Comparison of ENCODE assay signal across 9 cellular contexts in genomic region chr9:120926397-120926928, GRCh38. TPM values are rescaled to one million over a fixed set of nuclear protein-coding genes. Genes with fewer than 3 reads are reported as not detected.
DNase-seq lines count a peak whose midpoint lies in the region; ATAC-seq and TF ChIP-seq lines count a peak whose summit lies in the region.
"Had no signal": no experiment of that assay in that cellular context is flagged by ENCODE, and none has a peak within 500 bp of the region (broad histone marks: within the 10 kb centered on the region; RNA-seq: fewer than 3 reads in every experiment).

Gene TRAF1, minus strand, starts transcription at chr9:120926796. Its CDS starts 721 bp downstream, at chr9:120926075.

- peak within 1 kb of the TSS; percentile 83 to 97 (median 95) for H3K4me3 Mint-ChIP-seq in CD4-positive, alpha-beta memory T cell
- H3K4me3 Mint-ChIP-seq in activated naive CD8-positive, alpha-beta T cell treated with anti-CD3 and anti-CD28 coated beads, Interleukin-2, amount 50 U/mL, for 24 hours = peak within 1 kb of the TSS; percentile 90

- peak within 1 kb of the TSS; percentile 91 to 99 (median 98) for H3K27ac Mint-ChIP-seq in CD4-positive, alpha-beta memory T cell
- H3K27ac Mint-ChIP-seq in activated naive CD8-positive, alpha-beta T cell treated with anti-CD3 and anti-CD28 coated beads, Interleukin-2, amount 50 U/mL, for 24 hours = peak within 1 kb of the TSS; percentile 95

- peaks cover 52 to 92% (median 70%) of the 10 kb centered on the region in 4 donors for H3K4me1 Mint-ChIP-seq in CD4-positive, alpha-beta memory T cell
- H3K4me1 Mint-ChIP-seq in activated naive CD8-positive, alpha-beta T cell treated with anti-CD3 and anti-CD28 coated beads, Interleukin-2, amount 50 U/mL, for 24 hours = peaks cover 73% of the 10 kb centered on the region

- peaks cover 33 to 54% of the 10 kb centered on the region in 2 donors for H3K36me3 Mint-ChIP-seq in CD4-positive, alpha-beta memory T cell
- H3K36me3 Mint-ChIP-seq in activated naive CD8-positive, alpha-beta T cell treated with anti-CD3 and anti-CD28 coated beads, Interleukin-2, amount 50 U/mL, for 24 hours (ENCODE audit: low read depth) = peaks cover 52% of the 10 kb centered on the region

- H3K4me2 ChIP-seq in osteoblast (ENCODE audit: insufficient read depth, low read length) = peak within 1 kb of the TSS; percentile 50

- no peak for TF ChIP-seq POLR2A in prostate gland (IDR thresholded peaks at IDR 0.05)

- intact Hi-C loops in CD4-positive, alpha-beta memory T cell (cut with micrococcal nuclease) = loop anchor here (1.0 to 2.0 kb wide), 4 partner anchors 10 to 50 kb away; no protein-coding TSS in a partner anchor
- intact Hi-C loops in prostate gland (cut with DNase I) = loop anchor here (10.0 kb wide), 2 partner anchors 212 to 358 kb away; partner anchors contain the start of gene MEGF9

- no peaks in the 10 kb centered on the region for H3K27me3 ChIP-seq in CD4-positive, alpha-beta memory T cell (ENCODE audit: insufficient read depth, low read length)
- H3K27me3 ChIP-seq in osteoblast (ENCODE audit: insufficient read depth, low read length) = no peaks in the 10 kb centered on the region
- H3K27me3 ChIP-seq in prostate gland (replicated peaks; ENCODE audit: insufficient read depth) = no peaks in the 10 kb centered on the region

- WGBS in prostate gland = 81% methylated on average over 6 of the region's 6 CpGs

- peak; percentile 16 for ATAC-seq in GM21381 (IDR thresholded peaks at IDR 0.05; ENCODE audit: unreplicated experiment)
- ATAC-seq in activated naive CD8-positive, alpha-beta T cell treated with anti-CD3 and anti-CD28 coated beads, Interleukin-2, amount 50 U/mL, for 24 hours = peak; percentile 13
- ATAC-seq: HCT116 had no signal

- H3K27me3 Mint-ChIP-seq in CD4-positive, alpha-beta memory T cell = no peaks in the 10 kb centered on the region
- no peaks in the 10 kb centered on the region for H3K27me3 Mint-ChIP-seq in activated naive CD8-positive, alpha-beta T cell treated with anti-CD3 and anti-CD28 coated beads, Interleukin-2, amount 50 U/mL, for 24 hours

- no peaks in the 10 kb centered on the region for H4K20me1 ChIP-seq in osteoblast (ENCODE audit: insufficient read depth, low read length)

- POLR2A ChIA-PET in CD4-positive, alpha-beta memory T cell (lab: Charles Lee; ENCODE audit: partially characterized antibody) = interaction anchor here (1.4 to 74.5 kb wide), 4 partner anchors 13 to 133 kb away, joined by 6 to 5577 read pairs (median 2863); partner anchors contain the start of genes FBXW2, PHF19, PSMD5 and TRAF1

- H3K79me2 ChIP-seq in osteoblast (ENCODE audit: insufficient read depth, low read length) = no peaks in the 10 kb centered on the region

- peaks cover 84% of the 10 kb centered on the region for H3K4me1 ChIP-seq in CD4-positive, alpha-beta memory T cell (ENCODE audit: insufficient read depth, low read length)
- H3K4me1 ChIP-seq in osteoblast (ENCODE audit: insufficient read depth, low read length) = peaks cover 26% of the 10 kb centered on the region
- no peaks in the 10 kb centered on the region for H3K4me1 ChIP-seq in prostate gland (replicated peaks)

- H3K9me3 ChIP-seq in CD4-positive, alpha-beta memory T cell (ENCODE audit: control insufficient read depth in 1 of 2, low read length in 2 of 2) = no peaks in the 10 kb centered on the region
- H3K9me3 ChIP-seq in KOPT-K1 (ENCODE audit: insufficient read depth, low read length, poor library complexity, severe bottlenecking) (no peaks in the 10 kb centered on the region), osteoblast (ENCODE audit: low read depth, low read length) (no peaks in the 10 kb centered on the region), prostate gland (no peaks in the 10 kb centered on the region)

- H3K36me3 ChIP-seq in CD4-positive, alpha-beta memory T cell (ENCODE audit: insufficient read depth, low read length) = no peaks in the 10 kb centered on the region
- H3K36me3 ChIP-seq in KOPT-K1 (ENCODE audit: insufficient read depth, low read length) (no peaks in the 10 kb centered on the region), osteoblast (ENCODE audit: insufficient read depth, low read length) (no peaks in the 10 kb centered on the region), prostate gland (no peaks in the 10 kb centered on the region)

- peak within 1 kb of the TSS; percentile 85 for H2AFZ ChIP-seq in osteoblast (ENCODE audit: low read length)

- CTCF ChIA-PET in CD4-positive, alpha-beta memory T cell (lab: Charles Lee; ENCODE audit: partially characterized antibody) = interaction anchor here (0.7 to 2.8 kb wide), 14 partner anchors 10 to 80 kb away, joined by 3 to 17 read pairs (median 3); no protein-coding TSS in a partner anchor

- peak in 2 of 5 donors; percentile 52 to 78 for DNase-seq in CD4-positive, alpha-beta memory T cell
- no peak for DNase-seq in activated naive CD8-positive, alpha-beta T cell treated with anti-CD3 and anti-CD28 coated beads, Interleukin-2, amount 50 U/mL, for 24 hours
- DNase-seq in osteoblast (ENCODE audit: insufficient read length, low spot score, missing footprints) (no peak), prostate gland (ENCODE audit: low spot score) (no peak), NCI-H2081 (lab: John Stamatoyannopoulos, UW) (no peak), NCI-H524 (lab: John Stamatoyannopoulos, UW) (no peak)

- H3K4me3 ChIP-seq in CD4-positive, alpha-beta memory T cell (ENCODE audit: low read length in 2 of 2) = peak within 1 kb of the TSS; percentile 77 to 88
- H3K4me3 ChIP-seq in osteoblast (ENCODE audit: insufficient read depth, low read length) (peak within 1 kb of the TSS; percentile 28), prostate gland (no peak within 1 kb of the TSS)

- peak within 1 kb of the TSS; percentile 99 for H3K27ac ChIP-seq in CD4-positive, alpha-beta memory T cell (ENCODE audit: low read depth, low read length)
- H3K27ac ChIP-seq in KOPT-K1 (ENCODE audit: low read depth, low read length, poor library complexity, severe bottlenecking) = peak within 1 kb of the TSS; percentile 64
- peak within 1 kb of the TSS; percentile 74 for H3K27ac ChIP-seq in osteoblast (ENCODE audit: low read depth, low read length)
- peak within 1 kb of the TSS in 1 of 2 donors; percentile 45 for H3K27ac ChIP-seq in prostate gland

- no peaks in the 10 kb centered on the region for H3K9me3 Mint-ChIP-seq in CD4-positive, alpha-beta memory T cell
- no peaks in the 10 kb centered on the region for H3K9me3 Mint-ChIP-seq in activated naive CD8-positive, alpha-beta T cell treated with anti-CD3 and anti-CD28 coated beads, Interleukin-2, amount 50 U/mL, for 24 hours

- TF ChIP-seq CTCF in osteoblast (IDR thresholded peaks at IDR 0.05; ENCODE audit: extremely low read depth, low read depth, low read length) = no peak
- TF ChIP-seq CTCF in prostate gland (IDR thresholded peaks at IDR 0.05) = no peak

RNA-seq across cellular contexts. Expression of gene TRAF1, which starts in this region (rescaled TPM):
- total RNA-seq in CD4-positive, alpha-beta memory T cell = 100 to 1,000 TPM; 174 to 181 TPM
- 10 to 100 TPM in 1 of 2 donors, 1 to 10 TPM in 1; 7.8 to 14.4 TPM for polyA plus RNA-seq in CD4-positive, alpha-beta memory T cell
- 0.88 and 1.8 TPM in 2 replicates for total RNA-seq in osteoblast
- 1 to 10 TPM; 3.1 to 6.9 TPM for total RNA-seq in prostate gland

Comparison
In these comparisons a context has a peak if more than half of its experiments do, and no peak if none do; other contexts are left out.
1. RNA of gene TRAF1 (total RNA-seq): 174 to 181 TPM in CD4-positive, alpha-beta memory T cell; 3.1 to 6.9 TPM in prostate gland and 0.88 to 1.8 TPM in osteoblast; every median in the first group is over 10 times any median in the second.
2. H3K4me3 ChIP-seq: peak in CD4-positive, alpha-beta memory T cell (2 of 2) and osteoblast (single experiment); none in prostate gland (0 of 2).